In genomic region chr13:114328595-114328994, GRCh38 we compare ENCODE assay signal across 27 cellular contexts.
"Had no signal": no experiment of that assay in that cellular context is flagged by ENCODE, and none has a peak within 500 bp of the region (broad histone marks: within the 10 kb centered on the region; RNA-seq: fewer than 3 reads in every experiment).

No MANE protein-coding gene starts in this region.

- H3K9me3 Mint-ChIP-seq: activated CD4-positive, alpha-beta memory T cell treated with anti-CD3 and anti-CD28 coated beads, Interleukin-2, amount 10 ng/mL, durations not matched to agents 7 days and 5 days; activated CD4-positive, alpha-beta T cell treated with anti-CD3 and anti-CD28 coated beads, Interleukin-2, amount 10 ng/mL, durations not matched to agents 7 days and 5 days; activated naive CD8-positive, alpha-beta T cell treated with anti-CD3 and anti-CD28 coated beads, Interleukin-2, amount 50 U/mL, for 24 hours; activated T-cell treated with anti-CD3 and anti-CD28 coated beads, Interleukin-2, amount 50 U/mL, for 24 hours; nephron; WTC11 had no signal

- ATAC-seq: activated naive CD8-positive, alpha-beta T cell treated with anti-CD3 and anti-CD28 coated beads, Interleukin-2, amount 50 U/mL, for 24 hours; heart left ventricle; left lung; lower lobe of right lung; pancreas; psoas muscle had no signal

- H3K27ac ChIP-seq: heart left ventricle, left lung, lower lobe of right lung, neutrophil, pancreas, psoas muscle, tibial nerve had no signal

- H3K4me3 Mint-ChIP-seq: activated CD4-positive, alpha-beta memory T cell treated with anti-CD3 and anti-CD28 coated beads, Interleukin-2, amount 10 ng/mL, durations not matched to agents 7 days and 5 days; activated CD4-positive, alpha-beta T cell treated with anti-CD3 and anti-CD28 coated beads, Interleukin-2, amount 10 ng/mL, durations not matched to agents 7 days and 5 days; activated naive CD8-positive, alpha-beta T cell treated with anti-CD3 and anti-CD28 coated beads, Interleukin-2, amount 50 U/mL, for 24 hours; activated T-cell treated with anti-CD3 and anti-CD28 coated beads, Interleukin-2, amount 50 U/mL, for 24 hours; nephron; WTC11 had no signal

- H3K27ac Mint-ChIP-seq: activated CD4-positive, alpha-beta memory T cell treated with anti-CD3 and anti-CD28 coated beads, Interleukin-2, amount 10 ng/mL, durations not matched to agents 7 days and 5 days; activated CD4-positive, alpha-beta T cell treated with anti-CD3 and anti-CD28 coated beads, Interleukin-2, amount 10 ng/mL, durations not matched to agents 7 days and 5 days; activated naive CD8-positive, alpha-beta T cell treated with anti-CD3 and anti-CD28 coated beads, Interleukin-2, amount 50 U/mL, for 24 hours had no signal

- H3K4me1 ChIP-seq: psoas muscle had no signal

- H3K27me3 Mint-ChIP-seq: activated CD4-positive, alpha-beta memory T cell treated with anti-CD3 and anti-CD28 coated beads, Interleukin-2, amount 10 ng/mL, durations not matched to agents 7 days and 5 days; activated CD4-positive, alpha-beta T cell treated with anti-CD3 and anti-CD28 coated beads, Interleukin-2, amount 10 ng/mL, durations not matched to agents 7 days and 5 days; activated naive CD8-positive, alpha-beta T cell treated with anti-CD3 and anti-CD28 coated beads, Interleukin-2, amount 50 U/mL, for 24 hours; activated T-cell treated with anti-CD3 and anti-CD28 coated beads, Interleukin-2, amount 50 U/mL, for 24 hours had no signal

- FAIRE-seq: endothelial cell of umbilical vein, pancreas had no signal

- H3K4me3 ChIP-seq: heart left ventricle, left lung, lower lobe of right lung, pancreas, psoas muscle, tibial nerve had no signal

- DNase-seq: activated CD4-positive, alpha-beta memory T cell treated with anti-CD3 and anti-CD28 coated beads, Interleukin-2, amount 10 ng/mL, durations not matched to agents 7 days and 5 days; activated CD4-positive, alpha-beta T cell treated with anti-CD3 and anti-CD28 coated beads for 1 hour; activated CD4-positive, alpha-beta T cell treated with anti-CD3 and anti-CD28 coated beads, Interleukin-2, amount 10 ng/mL, durations not matched to agents 7 days and 5 days; activated CD8-positive, alpha-beta memory T cell treated with anti-CD3 and anti-CD28 coated beads, Interleukin-2, amount 50 U/mL, for 48 hours; activated gamma-delta T cell treated with Interleukin-2 at 50 U/mL for 16 hours; activated naive CD4-positive, alpha-beta T cell treated with anti-CD3 and anti-CD28 coated beads, Interleukin-2, amount 50 U/mL, for 16 hours; activated naive CD8-positive, alpha-beta T cell treated with anti-CD3 and anti-CD28 coated beads, Interleukin-2, amount 50 U/mL, for 24 hours; activated T-cell treated with anti-CD3 and anti-CD28 coated beads, Interleukin-2, amount 50 U/mL, for 24 hours; amygdala; caudate nucleus; cortex of kidney; heart left ventricle; hypothalamus; left lung; lower lobe of right lung; mesendoderm; pancreas; psoas muscle; stimulated activated CD4-positive, alpha-beta T cell treated with anti-CD3 and anti-CD28 coated beads, Interleukin-15, amount 100 ng/mL, for 24 hours; stimulated activated CD4-positive, alpha-beta T cell treated with anti-CD3 and anti-CD28 coated beads, Interleukin-2, amount 100 ng/mL, for 24 hours; stimulated activated naive CD4-positive, alpha-beta T cell treated with Interleukin-2 at 50 U/mL for 16 hours; T-helper 2 cell had no signal

- H3K9me3 ChIP-seq: heart left ventricle, left lung, lower lobe of right lung, neutrophil, pancreas, psoas muscle, tibial nerve had no signal

- H3K27me3 ChIP-seq: heart left ventricle, left lung, neutrophil, pancreas, tibial nerve had no signal
